In genomic region chr2:196168181-196168580, GRCh38 we compare ENCODE assay signal across 9 cellular contexts. TPM values are rescaled to one million over a fixed set of nuclear protein-coding genes. Genes with fewer than 3 reads are reported as not detected.
DNase-seq lines count a peak whose midpoint lies in the region; ATAC-seq lines count a peak whose summit lies in the region.
"Had no signal": no experiment of that assay in that cellular context is flagged by ENCODE, and none has a peak within 500 bp of the region (broad histone marks: within the 10 kb centered on the region; RNA-seq: fewer than 3 reads in every experiment).

No MANE protein-coding gene starts in this region.

- no peaks in the 10 kb centered on the region for H3K27me3 Mint-ChIP-seq in activated CD4-positive, alpha-beta T cell treated with anti-CD3 and anti-CD28 coated beads, Interleukin-2, amount 10 ng/mL, durations not matched to agents 7 days and 5 days

- POLR2A ChIA-PET in activated CD4-positive, alpha-beta T cell treated with anti-CD3 and anti-CD28 coated beads, Interleukin-2, amount 10 ng/mL, durations not matched to agents 7 days and 5 days (lab: Charles Lee): no interaction called here

- peaks cover 68% of the 10 kb centered on the region for H3K36me3 Mint-ChIP-seq in activated CD4-positive, alpha-beta T cell treated with anti-CD3 and anti-CD28 coated beads, Interleukin-2, amount 10 ng/mL, durations not matched to agents 7 days and 5 days (ENCODE audit: low read depth)

- H3K4me3 Mint-ChIP-seq in activated CD4-positive, alpha-beta T cell treated with anti-CD3 and anti-CD28 coated beads, Interleukin-2, amount 10 ng/mL, durations not matched to agents 7 days and 5 days: peak overlapping the region; percentile 95

- CTCF ChIA-PET in activated CD4-positive, alpha-beta T cell treated with anti-CD3 and anti-CD28 coated beads, Interleukin-2, amount 10 ng/mL, durations not matched to agents 7 days and 5 days (lab: Charles Lee): interaction anchor here (0.6 to 2.8 kb wide), 4 partner anchors 44 to 517 kb away, joined by 3 to 16 read pairs (median 5); no protein-coding TSS in a partner anchor

- H3K27ac Mint-ChIP-seq in activated CD4-positive, alpha-beta T cell treated with anti-CD3 and anti-CD28 coated beads, Interleukin-2, amount 10 ng/mL, durations not matched to agents 7 days and 5 days: peak overlapping the region; percentile 96

- H3K9me3 Mint-ChIP-seq in activated CD4-positive, alpha-beta T cell treated with anti-CD3 and anti-CD28 coated beads, Interleukin-2, amount 10 ng/mL, durations not matched to agents 7 days and 5 days: no peaks in the 10 kb centered on the region

- ATAC-seq in GM18870 (IDR thresholded peaks at IDR 0.05; ENCODE audit: unreplicated experiment): no peak

- peaks cover 30% of the 10 kb centered on the region for H3K4me1 Mint-ChIP-seq in activated CD4-positive, alpha-beta T cell treated with anti-CD3 and anti-CD28 coated beads, Interleukin-2, amount 10 ng/mL, durations not matched to agents 7 days and 5 days

- no peak for DNase-seq in activated CD4-positive, alpha-beta T cell treated with anti-CD3 and anti-CD28 coated beads, Interleukin-2, amount 10 ng/mL, durations not matched to agents 7 days and 5 days
- no peak for DNase-seq in activated CD4-positive, alpha-beta T cell treated with anti-CD3 and anti-CD28 coated beads for 4 hours
- DNase-seq in RPMI7951 (ENCODE audit: low read depth) (peak; percentile 76), fibroblast of gingiva (ENCODE audit: low read depth) (peak; percentile 37), stromal cell of bone marrow (ENCODE audit: low read depth) (peak; percentile 31), NCI-H2196 treated with DMSO at 0.1 percent for 48 hours (lab: John Stamatoyannopoulos, UW; ENCODE audit: unreplicated experiment) (no peak), UCSD-AML1 (lab: John Stamatoyannopoulos, UW; ENCODE audit: unreplicated experiment) (no peak)
- DNase-seq: kidney glomerular epithelial cell had no signal

RNA-seq across cellular contexts. Expression of gene STK17B, which starts 3.2 kb away (rescaled TPM):
- 100 to 1,000 TPM; 329 to 403 TPM for total RNA-seq in activated CD4-positive, alpha-beta T cell treated with anti-CD3 and anti-CD28 coated beads, Interleukin-2, amount 10 ng/mL, durations not matched to agents 7 days and 5 days
- total RNA-seq in RPMI7951 (2014; rRNA removed; shearing (Covaris generic)): 69.9 and 75.5 TPM in 2 replicates

Comparison
In these comparisons a context has a peak if more than half of its experiments do, and no peak if none do; other contexts are left out.
1. DNase-seq: peak in RPMI7951 (single experiment), fibroblast of gingiva (single experiment) and stromal cell of bone marrow (single experiment); none in activated CD4-positive, alpha-beta T cell treated with anti-CD3 and anti-CD28 coated beads, Interleukin-2, amount 10 ng/mL, durations not matched to agents 7 days and 5 days (single experiment), activated CD4-positive, alpha-beta T cell treated with anti-CD3 and anti-CD28 coated beads for 4 hours (0 of 2), NCI-H2196 treated with DMSO at 0.1 percent for 48 hours (single experiment) and UCSD-AML1 (single experiment).